In the genomic region with DNA sequence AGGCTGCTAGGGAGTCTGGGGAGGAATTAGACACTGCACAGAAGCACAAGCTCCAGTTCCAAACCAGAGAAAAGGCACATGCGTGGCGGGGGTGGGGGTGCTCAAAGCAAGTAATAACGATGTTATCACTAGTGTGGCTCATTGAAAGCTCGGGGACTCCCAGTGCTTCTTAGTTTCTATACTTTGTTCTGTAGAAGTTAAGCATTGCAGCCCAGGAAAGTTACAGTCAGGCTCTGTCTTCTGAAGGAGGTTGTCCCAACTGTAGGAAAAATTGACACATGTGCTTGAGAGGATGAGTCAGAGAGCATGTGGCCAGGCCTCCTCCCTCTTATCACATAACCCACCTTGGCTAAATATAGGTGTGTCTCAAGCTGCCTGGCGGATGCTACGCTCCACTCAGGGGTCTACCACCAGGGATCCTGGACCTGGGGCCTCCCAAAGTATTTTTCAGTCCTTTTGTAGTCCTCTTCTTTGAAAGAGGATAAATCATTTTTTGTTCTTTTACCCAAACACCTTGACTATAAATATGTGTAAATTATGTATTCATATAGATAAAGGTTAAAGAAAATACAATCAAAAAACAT, we compare ENCODE assay signal across 8 cellular contexts. TPM values are rescaled to one million over a fixed set of nuclear protein-coding genes. Genes with fewer than 3 reads are reported as not detected.
DNase-seq lines count a peak whose midpoint lies in the region; ATAC-seq and TF ChIP-seq lines count a peak whose summit lies in the region.

No MANE protein-coding gene starts in this region.

- no peaks in the 10 kb centered on the region for H3K9me3 Mint-ChIP-seq in activated T-helper 17 cell treated with anti-CD3 and anti-CD28 coated beads, Interleukin-2, amount 50 U/mL, for 72 hours
- H3K9me3 Mint-ChIP-seq in stimulated activated memory B cell treated with anti-CD40 and anti-IgM and Interleukin-4, amounts not matched to agents 10 μg/mL and 1 μg/mL and 100 μg/mL, for 72 hours, result no peaks in the 10 kb centered on the region

- TF ChIP-seq CTCF in NB4 (IDR thresholded peaks at IDR 0.05; ENCODE audit: low read depth, low read length), result no peak

- H3K4me3 Mint-ChIP-seq in activated T-helper 17 cell treated with anti-CD3 and anti-CD28 coated beads, Interleukin-2, amount 50 U/mL, for 72 hours, result peak overlapping the region; percentile 72
- H3K4me3 Mint-ChIP-seq in stimulated activated memory B cell treated with anti-CD40 and anti-IgM and Interleukin-4, amounts not matched to agents 10 μg/mL and 1 μg/mL and 100 μg/mL, for 72 hours, result no peak overlapping the region

- H3K36me3 Mint-ChIP-seq in activated T-helper 17 cell treated with anti-CD3 and anti-CD28 coated beads, Interleukin-2, amount 50 U/mL, for 72 hours (ENCODE audit: low read depth), result no peaks in the 10 kb centered on the region
- no peaks in the 10 kb centered on the region for H3K36me3 Mint-ChIP-seq in stimulated activated memory B cell treated with anti-CD40 and anti-IgM and Interleukin-4, amounts not matched to agents 10 μg/mL and 1 μg/mL and 100 μg/mL, for 72 hours

- H3K4me3 ChIP-seq in NB4 (ENCODE audit: low read depth, low read length), result no peak overlapping the region

- H3K4me1 Mint-ChIP-seq in activated T-helper 17 cell treated with anti-CD3 and anti-CD28 coated beads, Interleukin-2, amount 50 U/mL, for 72 hours, result peaks cover 11% of the 10 kb centered on the region
- peaks cover 6% of the 10 kb centered on the region for H3K4me1 Mint-ChIP-seq in stimulated activated memory B cell treated with anti-CD40 and anti-IgM and Interleukin-4, amounts not matched to agents 10 μg/mL and 1 μg/mL and 100 μg/mL, for 72 hours

- H3K27ac Mint-ChIP-seq in activated T-helper 17 cell treated with anti-CD3 and anti-CD28 coated beads, Interleukin-2, amount 50 U/mL, for 72 hours, result peak overlapping the region; percentile 86
- no peak overlapping the region for H3K27ac Mint-ChIP-seq in stimulated activated memory B cell treated with anti-CD40 and anti-IgM and Interleukin-4, amounts not matched to agents 10 μg/mL and 1 μg/mL and 100 μg/mL, for 72 hours

- DNase-seq in COLO668 (lab: John Stamatoyannopoulos, UW; ENCODE audit: unreplicated experiment) (peak; percentile 41), NB4 (ENCODE audit: low read depth) (peak; percentile 7), islet precursor cell (peak; percentile 59), SW 1271 (lab: John Stamatoyannopoulos, UW) (no peak), anterior cingulate cortex (lab: John Stamatoyannopoulos, UW) (no peak)

- peak; percentile 70 for ATAC-seq in activated T-helper 17 cell treated with anti-CD3 and anti-CD28 coated beads, Interleukin-2, amount 50 U/mL, for 72 hours (replicated peaks)
- peak; percentile 55 for ATAC-seq in stimulated activated memory B cell treated with anti-CD40 and anti-IgM and Interleukin-4, amounts not matched to agents 10 μg/mL and 1 μg/mL and 100 μg/mL, for 72 hours
- no peak for ATAC-seq in HG03139 (IDR thresholded peaks at IDR 0.05; ENCODE audit: unreplicated experiment)

- peaks cover 9% of the 10 kb centered on the region for H3K27me3 Mint-ChIP-seq in activated T-helper 17 cell treated with anti-CD3 and anti-CD28 coated beads, Interleukin-2, amount 50 U/mL, for 72 hours
- H3K27me3 Mint-ChIP-seq in stimulated activated memory B cell treated with anti-CD40 and anti-IgM and Interleukin-4, amounts not matched to agents 10 μg/mL and 1 μg/mL and 100 μg/mL, for 72 hours, result peaks cover 12% of the 10 kb centered on the region

- no peak for TF ChIP-seq POLR2A in NB4 (IDR thresholded peaks at IDR 0.05; ENCODE audit: extremely low read depth, insufficient read length)

RNA-seq across cellular contexts. Expression of a gene that starts 3.8 kb away (rescaled TPM):
- under 1 TPM; 0.08 to 0.17 TPM for total RNA-seq in activated T-helper 17 cell treated with anti-CD3 and anti-CD28 coated beads, Interleukin-2, amount 50 U/mL, for 72 hours

Comparison
In these comparisons a context has a peak if more than half of its experiments do, and no peak if none do; other contexts are left out.
1. DNase-seq: peak in COLO668 (single experiment), NB4 (single experiment) and islet precursor cell (single experiment); none in SW 1271 (0 of 2) and anterior cingulate cortex (0 of 58).